Comparison of ENCODE assay signal across 9 cellular contexts in genomic region chr17:50347087-50347893, GRCh38. TPM values are rescaled to one million over a fixed set of nuclear protein-coding genes. Genes with fewer than 3 reads are reported as not detected.
DNase-seq lines count a peak whose midpoint lies in the region; ATAC-seq, FAIRE-seq and TF ChIP-seq lines count a peak whose summit lies in the region.
"Had no signal": no experiment of that assay in that cellular context is flagged by ENCODE, and none has a peak within 500 bp of the region (broad histone marks: within the 10 kb centered on the region; RNA-seq: fewer than 3 reads in every experiment).

No MANE protein-coding gene starts in this region.

- no peak for FAIRE-seq in urothelium cell line (lab: Jason Lieb, UNC)
- FAIRE-seq: islet of Langerhans had no signal

- peak; percentile 20 for DNase-seq in activated T-cell treated with anti-CD3 and anti-CD28 coated beads, Interleukin-2, amount 50 U/mL, for 1 hour
- no peak for DNase-seq in activated T-cell treated with anti-CD3 and anti-CD28 coated beads for 4 hours
- no peak for DNase-seq in brain microvascular endothelial cell
- no peak for DNase-seq in lung (ENCODE audit: low spot score)
- peak; percentile 61 for DNase-seq in upper lobe of right lung
- DNase-seq in urothelium cell line (ENCODE audit: low spot score): no peak
- no peak for DNase-seq in hepatic stellate cell (ENCODE audit: low spot score)
- no peak for DNase-seq in activated gamma-delta T cell treated with Interleukin-2 at 50 U/mL for 16 hours

- H3K36me3 ChIP-seq in brain microvascular endothelial cell (replicated peaks) (no peaks in the 10 kb centered on the region), lung (ENCODE audit: control insufficient read depth in 2 of 2, insufficient read depth in 2 of 2, low read length in 2 of 2) (peaks cover 0 to under 1% of the 10 kb centered on the region in 2 donors), upper lobe of right lung (no peaks in the 10 kb centered on the region)

- H3K4me1 ChIP-seq in lung (ENCODE audit: control insufficient read depth in 2 of 2, insufficient read depth in 2 of 2, low read length in 2 of 2) (peaks cover 0 to 13% of the 10 kb centered on the region in 2 donors), upper lobe of right lung (peaks cover 13% of the 10 kb centered on the region)

- H3K4me3 ChIP-seq in brain microvascular endothelial cell (ENCODE audit: low read depth, low read length) (peak overlapping the region; percentile 87), lung (peak overlapping the region; percentile 63), upper lobe of right lung (peak overlapping the region; percentile 90)

- H3K9me3 ChIP-seq in lung (ENCODE audit: control insufficient read depth in 2 of 2, insufficient read depth in 1 of 2, low read length in 1 of 2): no peaks in the 10 kb centered on the region
- no peaks in the 10 kb centered on the region for H3K9me3 ChIP-seq in upper lobe of right lung

- ATAC-seq in lung (ENCODE audit: insufficient read depth, low FRiP score) (no peak), upper lobe of right lung (no peak)

- no peak overlapping the region for H3K27ac ChIP-seq in brain microvascular endothelial cell
- H3K27ac ChIP-seq in lung (ENCODE audit: low read depth in 1 of 2, low read length in 1 of 2): no peak overlapping the region
- H3K27ac ChIP-seq in upper lobe of right lung: peak overlapping the region; percentile 70

- in situ Hi-C loops in brain microvascular endothelial cell (cut with HindIII; ENCODE audit: low pct_ligation_motif_present, low sequenced_read_pairs): no loop called here

- intact Hi-C loops in upper lobe of right lung (cut with DNase I): no loop called here

- H3K27me3 ChIP-seq in brain microvascular endothelial cell (replicated peaks) (no peaks in the 10 kb centered on the region), lung (ENCODE audit: control insufficient read depth, insufficient read depth) (no peaks in the 10 kb centered on the region), upper lobe of right lung (no peaks in the 10 kb centered on the region)

- TF ChIP-seq CTCF in brain microvascular endothelial cell (IDR thresholded peaks at IDR 0.05; ENCODE audit: low read depth, low read length, missing control alignments): no peak
- no peak for TF ChIP-seq CTCF in lung (IDR thresholded peaks at IDR 0.05; ENCODE audit: control extremely low read depth, extremely low read depth)
- TF ChIP-seq CTCF in upper lobe of right lung (IDR thresholded peaks at IDR 0.05): no peak

- WGBS in lung, 2 donors: 31 to 46% methylated on average over 19 of the region's 19 CpGs

RNA-seq across cellular contexts. Expression of gene XYLT2, which starts 1.4 kb away (rescaled TPM):
- total RNA-seq in lung (10 to 100 TPM; 20.9 to 28.5 TPM), upper lobe of right lung (20.3 TPM)
- 10 to 100 TPM in 1 of 2 donors, 1 to 10 TPM in 1; 9.6 to 11.5 TPM for polyA plus RNA-seq in lung

RNA-seq across cellular contexts. Expression of gene MRPL27, which starts 25.7 kb away (rescaled TPM):
- 10 to 100 TPM; 33.5 to 58.1 TPM for total RNA-seq in lung
- polyA plus RNA-seq in lung: 100 to 1,000 TPM in 1 of 2 donors, 10 to 100 TPM in 1; 98.6 to 176 TPM
- total RNA-seq in upper lobe of right lung: 47.1 TPM

RNA-seq across cellular contexts. Expression of gene EME1, which starts 25.7 kb away (rescaled TPM):
- total RNA-seq in lung: 1 to 10 TPM; 1.5 to 2.8 TPM
- 1 to 10 TPM in 1 of 2 donors, under 1 TPM in 1; 0.55 to 2.1 TPM for polyA plus RNA-seq in lung
- 1.3 TPM for total RNA-seq in upper lobe of right lung

RNA-seq across cellular contexts. Expression of gene LRRC59, which starts 50.0 kb away (rescaled TPM):
- total RNA-seq in lung (100 to 1,000 TPM in 1 of 2 donors, 10 to 100 TPM in 1; 43.8 to 117 TPM), upper lobe of right lung (68.0 TPM)
- polyA plus RNA-seq in lung: 100 to 1,000 TPM in 1 of 2 donors, 10 to 100 TPM in 1; 46.8 to 112 TPM

Comparison
In these comparisons a context has a peak if more than half of its experiments do, and no peak if none do; other contexts are left out.
1. DNase-seq: peak in activated T-cell treated with anti-CD3 and anti-CD28 coated beads, Interleukin-2, amount 50 U/mL, for 1 hour (single experiment) and upper lobe of right lung (single experiment); none in activated T-cell treated with anti-CD3 and anti-CD28 coated beads for 4 hours (single experiment), brain microvascular endothelial cell (single experiment), lung (single experiment), urothelium cell line (single experiment), hepatic stellate cell (single experiment) and activated gamma-delta T cell treated with Interleukin-2 at 50 U/mL for 16 hours (single experiment).
2. Peak in every context shown above with its lines, with median percentiles within 50 percentile points of each other: H3K4me3 ChIP-seq.